ENCODE assay signal across 2 cellular contexts in the genomic region with DNA sequence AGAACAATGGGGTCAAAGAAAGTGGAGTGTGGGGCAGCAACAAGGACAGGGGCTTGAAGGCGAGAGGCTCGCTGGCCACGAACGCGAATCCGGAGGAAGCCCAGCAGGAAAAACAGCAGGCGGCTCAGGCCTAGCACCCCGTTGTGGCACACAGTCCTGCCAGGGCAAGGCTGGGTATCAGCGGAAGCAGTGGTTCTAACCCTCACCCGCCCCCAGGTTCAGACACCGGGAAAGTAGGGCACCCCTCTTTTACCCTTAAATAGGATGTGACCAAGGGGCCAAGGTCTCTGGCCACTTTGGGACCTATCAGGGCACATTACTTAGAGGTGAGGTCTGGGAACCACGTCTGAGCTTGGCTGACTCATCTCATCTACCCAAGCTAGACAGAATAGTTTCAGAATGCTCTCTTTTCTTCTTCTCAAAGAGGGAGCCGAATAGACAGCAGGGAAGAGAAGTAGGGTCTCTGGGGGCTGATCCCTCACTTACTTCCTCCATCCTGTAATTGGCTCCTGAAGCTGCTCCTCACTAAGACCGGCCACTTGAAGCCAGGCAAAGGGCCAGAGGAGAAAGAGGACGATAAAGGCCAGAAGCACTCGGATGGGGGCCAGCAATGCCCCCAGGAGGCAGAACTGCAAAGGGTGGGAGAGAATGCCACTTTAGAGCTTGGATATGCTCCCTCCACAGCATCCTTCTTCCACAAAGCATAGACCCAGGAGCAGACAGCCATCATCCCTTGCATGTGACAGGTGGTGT.
TF ChIP-seq lines count a peak whose summit lies in the region.

No MANE protein-coding gene starts in this region.

TF ChIP-seq in SK-N-SH, 30 proteins besides CTCF, POLR2A, EP300 and RAD21 (continued from another document):
- TF ChIP-seq TEAD4 (IDR thresholded peaks at IDR 0.05; ENCODE audit: borderline replicate concordance, insufficient read depth) (no peak), USF1 (IDR thresholded peaks at IDR 0.05; ENCODE audit: borderline replicate concordance, low read depth) (no peak), NRF1 (IDR thresholded peaks at IDR 0.05; ENCODE audit: low read depth, low read length) (no peak), ELF1 (IDR thresholded peaks at IDR 0.05) (no peak), MEF2A (IDR thresholded peaks at IDR 0.05; ENCODE audit: borderline replicate concordance, low read depth) (no peak), FOXJ3 (CRISPR knock-in tag; IDR thresholded peaks at IDR 0.05) (no peak)

TF ChIP-seq in SK-N-SH treated with all-trans-retinoic acid at 6 μM for 48 hours, 23 proteins besides CTCF, POLR2A, EP300 and RAD21 (continued from another document):
- TF ChIP-seq TSHZ2 (CRISPR knock-in tag; IDR thresholded peaks at IDR 0.05) (no peak), TOX (CRISPR knock-in tag; IDR thresholded peaks at IDR 0.05; ENCODE audit: borderline replicate concordance) (no peak), ISL1 (CRISPR knock-in tag; IDR thresholded peaks at IDR 0.05) (no peak)
TF ChIP-seq in SK-N-SH treated with all-trans-retinoic acid at 6 μM for 48 hours: peak in this region for 0.
